ENCODE assay signal across 33 cellular contexts in genomic region chr2:33350632-33351031, GRCh38.
DNase-seq lines count a peak whose midpoint lies in the region; ATAC-seq and TF ChIP-seq lines count a peak whose summit lies in the region.
"Had no signal": no experiment of that assay in that cellular context is flagged by ENCODE, and none has a peak within 500 bp of the region (broad histone marks: within the 10 kb centered on the region; RNA-seq: fewer than 3 reads in every experiment).

No MANE protein-coding gene starts in this region.

- ATAC-seq in left colon, result peak; percentile 81
- ATAC-seq in mucosa of descending colon, result peak; percentile 43
- ATAC-seq in thoracic aorta (ENCODE audit: insufficient number of reproducible peaks, low FRiP score, low read depth), result no peak
- no peak for ATAC-seq in upper lobe of right lung
- ATAC-seq: A549; CD8-positive, alpha-beta T cell had no signal

- peaks cover 7% of the 10 kb centered on the region; the same call in 1 of the 2 replicates for H3K9me3 ChIP-seq in Loucy (ENCODE audit: insufficient read depth, low read depth, low read length)
- peaks cover under 1% of the 10 kb centered on the region for H3K9me3 ChIP-seq in mucosa of descending colon
- H3K9me3 ChIP-seq in thoracic aorta, result no peaks in the 10 kb centered on the region
- H3K9me3 ChIP-seq in upper lobe of right lung, result no peaks in the 10 kb centered on the region
- H3K9me3 ChIP-seq: BE2C, Caco-2 had no signal

- H3F3A ChIP-seq in Loucy (ENCODE audit: low read depth), result 0 out of 2 replicates have a peak, but pooled peaks cover 3% of the 10 kb centered on the region

- intact Hi-C loops in left colon (cut with DNase I, micrococcal nuclease) (no loop called here), mucosa of descending colon (cut with DNase I, micrococcal nuclease) (no loop called here), upper lobe of right lung (cut with DNase I) (no loop called here)

- H4K20me1 ChIP-seq in Loucy (ENCODE audit: insufficient read depth, low read length, poor library complexity, severe bottlenecking), result no peaks in the 10 kb centered on the region
- H4K20me1 ChIP-seq: BLaER1; BLaER1 treated with 17β-estradiol and CSF1 and Interleukin-3, amounts not matched to agents 10 nM and 100 nM had no signal

- H3K27ac ChIP-seq in thoracic aorta (peak overlapping the region; percentile 5 to 31), upper lobe of right lung (no peak overlapping the region)
- H3K27ac ChIP-seq: 22Rv1; A549; BLaER1; BLaER1 treated with 17β-estradiol and CSF1 and Interleukin-3, amounts not matched to agents 10 nM and 100 nM; C4-2B had no signal

- H3K4me2 ChIP-seq in Loucy (ENCODE audit: low read depth, low read length, poor library complexity, severe bottlenecking), result peak overlapping the region; percentile 27
- H3K4me2 ChIP-seq: A549; BLaER1; BLaER1 treated with 17β-estradiol and CSF1 and Interleukin-3, amounts not matched to agents 10 nM and 100 nM had no signal

- H2AFZ ChIP-seq in Loucy (ENCODE audit: low read length), result no peak overlapping the region

- TF ChIP-seq CTCF in Loucy (conservative IDR thresholded peaks at IDR 0.05; ENCODE audit: low read length), result no peak
- no peak for TF ChIP-seq CTCF in mucosa of descending colon (IDR thresholded peaks at IDR 0.05)
- no peak for TF ChIP-seq CTCF in thoracic aorta (IDR thresholded peaks at IDR 0.05)
- TF ChIP-seq CTCF in upper lobe of right lung (IDR thresholded peaks at IDR 0.05), result no peak

- DNase-seq in left colon (no peak), mucosa of descending colon (no peak), thoracic aorta (ENCODE audit: low spot score) (no peak), hepatic stellate cell (ENCODE audit: low spot score) (no peak), AG20443 (ENCODE audit: low spot score) (no peak), upper lobe of right lung (no peak), Ammon's horn (ENCODE audit: low spot score) (no peak)
- DNase-seq: 8988T; ACHN; AML-193; BE2C; C1 segment of cervical spinal cord; Caco-2; Calu3; CD4-positive, alpha-beta memory T cell; CD4-positive, alpha-beta T cell; CD4-positive, CD25-positive, alpha-beta regulatory T cell; CD8-positive, alpha-beta memory T cell; CD8-positive, alpha-beta T cell; COR-L47; DMS 273 treated with DMSO at 0.1 percent for 48 hours; DMS153; DMS53; DMS79; DMS79 treated with DMSO at 0.1 percent for 48 hours; DND-41; EL had no signal

- H3K4me3 ChIP-seq in Loucy (ENCODE audit: low read length, poor library complexity, severe bottlenecking) (no peak overlapping the region), mucosa of descending colon (no peak overlapping the region), thoracic aorta (no peak overlapping the region), upper lobe of right lung (no peak overlapping the region)
- H3K4me3 ChIP-seq: A549; BLaER1; BLaER1 treated with 17β-estradiol and CSF1 and Interleukin-3, amounts not matched to agents 10 nM and 100 nM had no signal

- no peaks in the 10 kb centered on the region for H3K9me2 ChIP-seq in Loucy (replicated peaks; ENCODE audit: low read depth, low read length)

- H3K27me3 ChIP-seq in Loucy (ENCODE audit: insufficient read depth, low read length, poor library complexity, severe bottlenecking) (peaks cover 38% of the 10 kb centered on the region), thoracic aorta (replicated peaks; ENCODE audit: insufficient read depth) (no peaks in the 10 kb centered on the region), upper lobe of right lung (no peaks in the 10 kb centered on the region)
- H3K27me3 ChIP-seq: BLaER1 had no signal

- H3K9ac ChIP-seq in Loucy (ENCODE audit: low read depth, low read length, poor library complexity, severe bottlenecking), result no peak overlapping the region
- H3K9ac ChIP-seq: BLaER1; BLaER1 treated with 17β-estradiol and CSF1 and Interleukin-3, amounts not matched to agents 10 nM and 100 nM had no signal

- no peaks in the 10 kb centered on the region for H3K79me2 ChIP-seq in Loucy (ENCODE audit: insufficient read depth, low read length)

- H3K4me1 ChIP-seq in Loucy (ENCODE audit: insufficient read depth, low read length, poor library complexity, severe bottlenecking), result peaks cover 21% of the 10 kb centered on the region
- peaks cover 6% of the 10 kb centered on the region for H3K4me1 ChIP-seq in mucosa of descending colon (ENCODE audit: low read depth)
- peaks cover 0 to 7% of the 10 kb centered on the region in 2 donors for H3K4me1 ChIP-seq in thoracic aorta (ENCODE audit: control insufficient read depth in 1 of 2, low read depth in 2 of 2)
- H3K4me1 ChIP-seq in upper lobe of right lung, result no peaks in the 10 kb centered on the region
- H3K4me1 ChIP-seq: A549; BE2C; BLaER1; BLaER1 treated with 17β-estradiol and CSF1 and Interleukin-3, amounts not matched to agents 10 nM and 100 nM; Caco-2 had no signal

- H3K36me3 ChIP-seq in Loucy (ENCODE audit: insufficient read depth, low read length) (no peaks in the 10 kb centered on the region), mucosa of descending colon (ENCODE audit: low read depth) (no peaks in the 10 kb centered on the region), thoracic aorta (peaks cover 39% of the 10 kb centered on the region), upper lobe of right lung (no peaks in the 10 kb centered on the region)
- H3K36me3 ChIP-seq: BE2C had no signal

Comparison
In these comparisons a context has a peak if more than half of its experiments do, and no peak if none do; other contexts are left out.
1. ATAC-seq: peak in left colon (single experiment) and mucosa of descending colon (single experiment); none in thoracic aorta (single experiment) and upper lobe of right lung (single experiment).